ENCODE assay signal across 1 cellular context in genomic region chr17:16584273-16584995, GRCh38.
TF ChIP-seq lines count a peak whose summit lies in the region.

No MANE protein-coding gene starts in this region.

TF ChIP-seq in H1, 55 proteins besides CTCF, POLR2A, EP300 and RAD21:
- no peak for TF ChIP-seq RBBP5 (IDR thresholded peaks at IDR 0.05; ENCODE audit: borderline replicate concordance, low read depth, low read length)
- no peak for TF ChIP-seq RFX5 (IDR thresholded peaks at IDR 0.05; ENCODE audit: borderline replicate concordance, low read depth, low read length)
- no peak for TF ChIP-seq BRCA1 (IDR thresholded peaks at IDR 0.05; ENCODE audit: low read depth, low read length)
- 0 out of 2 replicates have a peak, but pooled peaks have one; percentile 8 for TF ChIP-seq TBP (IDR thresholded peaks at IDR 0.05; ENCODE audit: low read depth, low read length)
- TF ChIP-seq CREB1 (IDR thresholded peaks at IDR 0.05) = peak; percentile 59; the same call in 1 of the 2 replicates
- no peak for TF ChIP-seq POLR2AphosphoS5 (IDR thresholded peaks at IDR 0.05; ENCODE audit: low read depth, low read length)
- no peak for TF ChIP-seq ATF2 (IDR thresholded peaks at IDR 0.05; ENCODE audit: low read length)
- TF ChIP-seq GABPA (IDR thresholded peaks at IDR 0.05; ENCODE audit: borderline replicate concordance, insufficient read depth, low read length) = no peak
- TF ChIP-seq PHF8 (conservative IDR thresholded peaks at IDR 0.05; ENCODE audit: low read depth, low read length) = no peak
- TF ChIP-seq NANOG (IDR thresholded peaks at IDR 0.05; ENCODE audit: insufficient read depth, low read depth, low read length, poor library complexity, severe bottlenecking) = no peak
- TF ChIP-seq E2F6 (IDR thresholded peaks at IDR 0.05) = peak; percentile 43; the same call in 1 of the 2 replicates
- no peak for TF ChIP-seq CHD2 (IDR thresholded peaks at IDR 0.05; ENCODE audit: low read length)
- 0 out of 2 replicates have a peak, but pooled peaks have one; percentile 15 for TF ChIP-seq YY1 (IDR thresholded peaks at IDR 0.05; ENCODE audit: low read depth, low read length)
- no peak for TF ChIP-seq FOSL1 (IDR thresholded peaks at IDR 0.05; ENCODE audit: insufficient read depth, low read depth, low read length)
- no peak for TF ChIP-seq SP2 (IDR thresholded peaks at IDR 0.05; ENCODE audit: low read length)
- TF ChIP-seq KDM1A (IDR thresholded peaks at IDR 0.05; ENCODE audit: borderline replicate concordance, low read length) = peak; percentile 86; the same call in 1 of the 2 replicates
- no peak for TF ChIP-seq BCL11A (IDR thresholded peaks at IDR 0.05; ENCODE audit: low read depth in 2 of 2, low read length in 2 of 2)
- TF ChIP-seq CEBPB (IDR thresholded peaks at IDR 0.05; ENCODE audit: low read depth, low read length) = 0 out of 2 replicates have a peak, but pooled peaks have one; percentile 4
- TF ChIP-seq ASH2L (IDR thresholded peaks at IDR 0.05; ENCODE audit: low read length) = peak; percentile 29
- no peak for TF ChIP-seq ATF3 (IDR thresholded peaks at IDR 0.05; ENCODE audit: insufficient read depth, low read depth, low read length)
- peak; percentile 61; the same call in 1 of the 2 replicates for TF ChIP-seq MAX (IDR thresholded peaks at IDR 0.05)
- no peak for TF ChIP-seq TCF12 (IDR thresholded peaks at IDR 0.05; ENCODE audit: low read depth, low read length)
- TF ChIP-seq EZH2 (IDR thresholded peaks at IDR 0.05; ENCODE audit: low read depth, low read length, severe bottlenecking) = no peak
- TF ChIP-seq SP1 (IDR thresholded peaks at IDR 0.05; ENCODE audit: low read depth, low read length) = no peak
- TF ChIP-seq POU5F1 (IDR thresholded peaks at IDR 0.05; ENCODE audit: low read depth, low read length) = no peak
- no peak for TF ChIP-seq SRF (IDR thresholded peaks at IDR 0.05; ENCODE audit: low read depth, low read length)
- TF ChIP-seq HDAC2 (IDR thresholded peaks at IDR 0.05; ENCODE audit: borderline replicate concordance in 1 of 2, low read depth in 2 of 2, low read length in 2 of 2) = 0 out of 4 replicates have a peak, but pooled peaks of 1 of the 2 experiments have one; percentile 27
- TF ChIP-seq GTF2F1 (IDR thresholded peaks at IDR 0.05; ENCODE audit: borderline replicate concordance, low read depth, low read length) = no peak
- TF ChIP-seq BACH1 (IDR thresholded peaks at IDR 0.05; ENCODE audit: low read length) = no peak
- no peak for TF ChIP-seq MAFK (IDR thresholded peaks at IDR 0.05; ENCODE audit: low read depth, low read length)
- TF ChIP-seq NRF1 (IDR thresholded peaks at IDR 0.05; ENCODE audit: low read depth, low read length) = peak; percentile 46; the same call in 1 of the 2 replicates
- no peak for TF ChIP-seq TEAD4 (IDR thresholded peaks at IDR 0.05; ENCODE audit: low read depth, low read length)
- peak; percentile 46 for TF ChIP-seq KDM4A (IDR thresholded peaks at IDR 0.05; ENCODE audit: low read depth, low read length, severe bottlenecking)
